In genomic region chr17:17848311-17848710, GRCh38 we compare ENCODE assay signal across 9 cellular contexts. TPM values are rescaled to one million over a fixed set of nuclear protein-coding genes. Genes with fewer than 3 reads are reported as not detected.
DNase-seq lines count a peak whose midpoint lies in the region; ATAC-seq and TF ChIP-seq lines count a peak whose summit lies in the region.
"Had no signal": no experiment of that assay in that cellular context is flagged by ENCODE, and none has a peak within 500 bp of the region (broad histone marks: within the 10 kb centered on the region; RNA-seq: fewer than 3 reads in every experiment).

No MANE protein-coding gene starts in this region.

- TF ChIP-seq CTCF in A673 (conservative IDR thresholded peaks at IDR 0.05; ENCODE audit: low read depth, low read length) (no peak), DND-41 (IDR thresholded peaks at IDR 0.05; ENCODE audit: borderline replicate concordance, extremely low read depth, low read length, poor library complexity, severe bottlenecking) (no peak), ovary (IDR thresholded peaks at IDR 0.05) (no peak)

- POLR2A ChIA-PET in A673 (lab: Charles Lee; ENCODE audit: low non-redundant PET) = no interaction called here

- ATAC-seq in DND-41 (ENCODE audit: insufficient read depth, low read depth) (no peak), GM19328 (IDR thresholded peaks at IDR 0.05; ENCODE audit: unreplicated experiment) (no peak), HG03039 (IDR thresholded peaks at IDR 0.05; ENCODE audit: unreplicated experiment) (no peak)

- no peaks in the 10 kb centered on the region for H3K79me2 ChIP-seq in DND-41 (ENCODE audit: insufficient read depth, low read length)

- no TSS peak for BruUV-seq in A673 (replicated peaks; lab: Mats Ljungman, UMichigan)

- H3K9ac ChIP-seq in DND-41 (ENCODE audit: low read depth, low read length) = peak overlapping the region; percentile 6; the same call in 1 of the 2 replicates

- H3K27ac ChIP-seq in A673 (ENCODE audit: low read depth, low read length, poor library complexity, severe bottlenecking) = peak overlapping the region; percentile 81
- peak overlapping the region; percentile 24 for H3K27ac ChIP-seq in DND-41 (ENCODE audit: low read length)
- H3K27ac ChIP-seq in caudate nucleus (ENCODE audit: low read depth, low read length) = peak overlapping the region; percentile 32
- peak overlapping the region; percentile 53 to 90 for H3K27ac ChIP-seq in ovary

- TF ChIP-seq EP300 in ovary (IDR thresholded peaks at IDR 0.05) = no peak

- no peaks in the 10 kb centered on the region for H4K20me1 ChIP-seq in DND-41 (ENCODE audit: insufficient read depth, low read length)

- H3K4me1 ChIP-seq in A673 (ENCODE audit: insufficient read depth, low read length, poor library complexity, severe bottlenecking) = peaks cover 26% of the 10 kb centered on the region
- peaks cover 29% of the 10 kb centered on the region for H3K4me1 ChIP-seq in DND-41 (ENCODE audit: insufficient read depth, low read length)
- peaks cover 22% of the 10 kb centered on the region for H3K4me1 ChIP-seq in ovary (ENCODE audit: insufficient read depth)

- H3K4me2 ChIP-seq in DND-41 (ENCODE audit: insufficient read depth, low read length) = no peak overlapping the region

- no peaks in the 10 kb centered on the region for H3K36me3 ChIP-seq in A673 (ENCODE audit: insufficient read depth, low read length, poor library complexity, severe bottlenecking)
- H3K36me3 ChIP-seq in DND-41 (ENCODE audit: insufficient read depth, low read length) = no peaks in the 10 kb centered on the region
- H3K36me3 ChIP-seq in ovary = no peaks in the 10 kb centered on the region

- no peak overlapping the region for H3K4me3 ChIP-seq in A673 (ENCODE audit: low read depth, low read length, poor library complexity, severe bottlenecking)
- no peak overlapping the region for H3K4me3 ChIP-seq in DND-41 (ENCODE audit: low read depth in 1 of 2, low read length in 2 of 2)
- H3K4me3 ChIP-seq in ovary = no peak overlapping the region
- H3K4me3 ChIP-seq: mucosa of descending colon had no signal

- WGBS in ovary, 3 donors = 72 to 80% (median 75%) methylated on average over 7 to 8 of the region's 8 CpGs

- intact Hi-C loops in A673 (cut with micrococcal nuclease; ENCODE audit: unreplicated experiment) = no loop called here
- intact Hi-C loops in ovary (cut with DNase I) = no loop called here

- H3K9me3 ChIP-seq in A673 (ENCODE audit: low read depth, low read length, poor library complexity, severe bottlenecking) (no peaks in the 10 kb centered on the region), DND-41 (ENCODE audit: insufficient read depth, low read length, severe bottlenecking) (no peaks in the 10 kb centered on the region), ovary (no peaks in the 10 kb centered on the region)
- H3K9me3 ChIP-seq: mucosa of descending colon had no signal

- no peak for TF ChIP-seq POLR2A in ovary (IDR thresholded peaks at IDR 0.05)

- CTCF ChIA-PET in A673 (lab: Charles Lee) = interaction anchor here (0.7 to 0.9 kb wide), 2 partner anchors 12 to 13 kb away, joined by 3 read pairs; no protein-coding TSS in a partner anchor

- DNase-seq in A673 (ENCODE audit: low spot score) = no peak
- DNase-seq in DND-41 = no peak
- DNase-seq in caudate nucleus (lab: John Stamatoyannopoulos, UW) = no peak
- DNase-seq in ovary = peak in 1 of 5 donors; percentile 20
- DNase-seq in NCI-H2107 treated with DMSO at 0.1 percent for 48 hours (lab: John Stamatoyannopoulos, UW; ENCODE audit: unreplicated experiment) = no peak
- DNase-seq in Ammon's horn (ENCODE audit: low spot score) = no peak

- no peak overlapping the region for H2AFZ ChIP-seq in DND-41 (ENCODE audit: low read depth, low read length)

- H3K27me3 ChIP-seq in A673 (replicated peaks; ENCODE audit: insufficient read depth, low read depth, low read length, poor library complexity) = no peaks in the 10 kb centered on the region
- no peaks in the 10 kb centered on the region for H3K27me3 ChIP-seq in DND-41 (ENCODE audit: insufficient read depth, low read length, poor library complexity)
- H3K27me3 ChIP-seq in ovary = no peaks in the 10 kb centered on the region

RNA-seq across cellular contexts. Expression of gene SREBF1, which starts 11.5 kb away (rescaled TPM):
- 240 and 328 TPM in 2 replicates for total RNA-seq in A673 (2021)
- total RNA-seq in ovary = 100 to 1,000 TPM in 3 of 7 donors, 10 to 100 TPM in 4; 30.3 to 190 (median 97.4) TPM
- 10 to 100 TPM; 24.3 to 44.3 TPM for polyA plus RNA-seq in ovary

Comparison
In these comparisons a context has a peak if more than half of its experiments do, and no peak if none do; other contexts are left out.
1. H3K27ac ChIP-seq: peak in every context shown above with its lines; median percentile 81 in A673; 72 in ovary; 32 in caudate nucleus; 24 in DND-41.